Comparison of ENCODE assay signal across 2 cellular contexts in the genomic region with DNA sequence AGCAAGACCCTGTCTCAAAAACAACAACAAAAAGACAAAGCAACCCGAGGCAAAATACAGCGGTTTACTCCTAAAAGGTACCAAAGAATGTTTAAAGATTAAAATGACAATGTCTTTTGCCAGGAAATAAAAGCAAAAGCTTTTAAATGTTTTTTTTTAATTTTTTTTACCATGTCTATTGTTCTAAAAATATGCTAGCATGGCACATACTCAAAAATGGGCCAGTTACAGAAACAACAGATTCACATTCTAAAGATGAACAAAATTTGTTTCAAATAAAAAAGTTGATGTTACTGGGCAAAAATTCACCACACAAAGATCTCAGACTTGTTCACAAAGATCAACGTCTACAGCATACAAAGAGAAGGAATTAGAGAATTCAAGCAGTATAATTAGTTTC.
TF ChIP-seq lines count a peak whose summit lies in the region.

No MANE protein-coding gene starts in this region.

TF ChIP-seq in GM12878, 131 proteins besides CTCF, POLR2A, EP300 and RAD21:
- TF ChIP-seq ASH2L (IDR thresholded peaks at IDR 0.05; ENCODE audit: borderline replicate concordance, low read depth), result no peak
- no peak for TF ChIP-seq HDGF (IDR thresholded peaks at IDR 0.05)
- TF ChIP-seq SPI1 (IDR thresholded peaks at IDR 0.05; ENCODE audit: borderline replicate concordance, insufficient read depth, low read depth, low read length), result no peak
- no peak for TF ChIP-seq ZNF274 (IDR thresholded peaks at IDR 0.05; ENCODE audit: insufficient read depth, insufficient read length)
- TF ChIP-seq MXI1 (IDR thresholded peaks at IDR 0.05; ENCODE audit: low read depth, low read length), result no peak
- TF ChIP-seq, protein P1, sequence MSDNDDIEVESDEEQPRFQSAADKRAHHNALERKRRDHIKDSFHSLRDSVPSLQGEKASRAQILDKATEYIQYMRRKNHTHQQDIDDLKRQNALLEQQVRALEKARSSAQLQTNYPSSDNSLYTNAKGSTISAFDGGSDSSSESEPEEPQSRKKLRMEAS (IDR thresholded peaks at IDR 0.05; ENCODE audit: low read depth, low read length), result no peak
- TF ChIP-seq SMAD5 (IDR thresholded peaks at IDR 0.05; ENCODE audit: low read depth), result no peak

TF ChIP-seq in endothelial cell of umbilical vein, 7 proteins besides CTCF, POLR2A, EP300 and RAD21:
- TF ChIP-seq, protein P1 (IDR thresholded peaks at IDR 0.05; ENCODE audit: insufficient read depth, insufficient read length), result no peak
- TF ChIP-seq GATA2 (IDR thresholded peaks at IDR 0.05; ENCODE audit: insufficient read depth, insufficient read length, low read depth, low read length), result no peak
- no peak for TF ChIP-seq FOS (IDR thresholded peaks at IDR 0.05; ENCODE audit: borderline replicate concordance, insufficient read depth, low read length)
- TF ChIP-seq MYC (IDR thresholded peaks at IDR 0.05; ENCODE audit: low read depth, low read length), result no peak
- no peak for TF ChIP-seq JUN (IDR thresholded peaks at IDR 0.05; ENCODE audit: borderline replicate concordance, insufficient read depth, insufficient read length, low read depth)
- TF ChIP-seq EZH2 (IDR thresholded peaks at IDR 0.05; ENCODE audit: borderline replicate concordance, low read depth, low read length, severe bottlenecking), result no peak
- TF ChIP-seq POLR2AphosphoS5 (IDR thresholded peaks at IDR 0.05; ENCODE audit: insufficient read depth, low read depth, low read length), result no peak
